Comparison of ENCODE assay signal across 24 cellular contexts in the genomic region with DNA sequence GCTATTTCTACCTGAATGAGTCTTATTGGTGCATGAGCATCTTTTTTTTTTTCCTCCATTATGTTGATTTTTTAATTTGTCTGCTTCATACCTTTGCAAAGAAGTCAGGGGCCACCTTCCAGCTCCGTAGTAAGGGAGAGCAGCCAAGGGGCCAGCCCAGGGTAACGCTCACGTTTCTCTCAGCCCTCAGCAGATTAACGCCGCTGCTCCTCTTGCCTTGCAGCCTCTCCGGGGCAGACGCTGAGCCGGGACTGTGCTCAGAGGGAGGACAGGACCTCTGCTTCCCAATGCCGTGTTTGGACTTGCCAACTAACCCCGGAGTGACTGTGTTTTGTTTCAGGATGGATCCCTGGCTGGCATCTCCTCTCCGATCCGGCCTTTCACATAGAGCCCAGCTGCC.
DNase-seq lines count a peak whose midpoint lies in the region; ATAC-seq, FAIRE-seq and TF ChIP-seq lines count a peak whose summit lies in the region.
"Had no signal": no experiment of that assay in that cellular context is flagged by ENCODE, and none has a peak within 500 bp of the region (broad histone marks: within the 10 kb centered on the region; RNA-seq: fewer than 3 reads in every experiment).

No MANE protein-coding gene starts in this region.

- H3K79me1 ChIP-seq in H1 (ENCODE audit: low read depth, low read length) (no peaks in the 10 kb centered on the region), neuronal stem cell (ENCODE audit: low read depth, low read length) (no peaks in the 10 kb centered on the region)

- H3K27ac Mint-ChIP-seq in activated naive CD4-positive, alpha-beta T cell treated with anti-CD3 and anti-CD28 coated beads, Interleukin-2, amount 50 U/mL, for 72 hours: peak overlapping the region; percentile 21 to 66

- BruUV-seq in PC-9 (replicated peaks; lab: Mats Ljungman, UMichigan): no TSS peak

- H4K8ac ChIP-seq in H1 (ENCODE audit: extremely low read depth, insufficient read depth, low read length): peak overlapping the region; percentile 23; the same call in 1 of the 2 replicates
- no peak overlapping the region for H4K8ac ChIP-seq in neuronal stem cell (ENCODE audit: low read depth, low read length)

- H2BK5ac ChIP-seq in H1 (ENCODE audit: low read depth, low read length) (no peak overlapping the region), neuronal stem cell (ENCODE audit: low read length) (no peak overlapping the region)

- no peaks in the 10 kb centered on the region; a peak in 1 of 4 replicates for H3K9me3 ChIP-seq in H1 (ENCODE audit: insufficient read depth in 2 of 2, low read depth in 1 of 2, low read length in 1 of 2)
- no peaks in the 10 kb centered on the region for H3K9me3 ChIP-seq in neuronal stem cell (replicated peaks in 1 of 2; ENCODE audit: control insufficient read depth in 2 of 2, insufficient read depth in 1 of 2, low read depth in 1 of 2, low read length in 2 of 2)
- no peaks in the 10 kb centered on the region for H3K9me3 ChIP-seq in PC-9 (ENCODE audit: insufficient read depth, low read depth)

- H3K4me2 ChIP-seq in H1 (ENCODE audit: insufficient read depth in 1 of 2, low read depth in 2 of 2, low read length in 2 of 2): no peak overlapping the region
- no peak overlapping the region for H3K4me2 ChIP-seq in neuronal stem cell (ENCODE audit: insufficient read depth, low read length, poor library complexity, severe bottlenecking)
- H3K4me2 ChIP-seq in PC-9: no peak overlapping the region
- H3K4me2 ChIP-seq: KMS-11 had no signal

- CTCF ChIA-PET in H1 (lab: Charles Lee; ENCODE audit: partially characterized antibody): interaction anchor here (1.1 to 1.3 kb wide), 3 partner anchors 11 to 61 kb away, joined by 3 to 5 read pairs (median 3); no protein-coding TSS in a partner anchor
- CTCF ChIA-PET in PC-9 (lab: Charles Lee): interaction anchor here (0.6 kb wide), 1 partner anchor 225 kb away, joined by 5 read pairs; no protein-coding TSS in a partner anchor

- H2BK20ac ChIP-seq in H1 (ENCODE audit: low read length): no peak overlapping the region

- POLR2A ChIA-PET in H1 (lab: Charles Lee; ENCODE audit: partially characterized antibody) (no interaction called here), PC-9 (lab: Charles Lee; ENCODE audit: unreplicated experiment) (no interaction called here)

- TF ChIP-seq EP300 in H1 (IDR thresholded peaks at IDR 0.05; ENCODE audit: borderline replicate concordance in 1 of 2, low read depth in 2 of 2, low read length in 2 of 2): no peak

- no peak for DNase-seq in activated naive CD4-positive, alpha-beta T cell treated with anti-CD3 and anti-CD28 coated beads, Interleukin-2, amount 50 U/mL, for 72 hours (ENCODE audit: low spot score in 2 of 2)
- DNase-seq in activated naive CD4-positive, alpha-beta T cell treated with anti-CD3 and anti-CD28 coated beads, Interleukin-2, amount 50 U/mL, for 16 hours: no peak
- DNase-seq in HPDE6-E6E7 (ENCODE audit: extremely low spot score) (peak; percentile 19), H1 (ENCODE audit: low read depth in 1 of 2, low spot score in 2 of 2) (no peak), neuronal stem cell (ENCODE audit: low spot score) (no peak), PC-9 (no peak), globus pallidus (ENCODE audit: low spot score) (no peak)
- no peak for DNase-seq in activated CD4-positive, alpha-beta T cell treated with anti-CD3 and anti-CD28 coated beads for 1 hour
- DNase-seq: AML-193, COR-L47, DMS 273 treated with DMSO at 0.1 percent for 48 hours, GDM1, GM23248, NCI-H1417, NCI-H187, NCI-H2107, NCI-H510A, NCI-H748 treated with DMSO at 0.1 percent for 48 hours, OCI-M1, SIG-M5 had no signal

- H3K4me3 ChIP-seq in H1 (ENCODE audit: extremely low read depth in 1 of 4, insufficient read depth in 2 of 4, low read depth in 3 of 4, low read length in 4 of 4): no peak overlapping the region
- H3K4me3 ChIP-seq in neuronal stem cell (ENCODE audit: low read length in 2 of 2): no peak overlapping the region
- H3K4me3 ChIP-seq in PC-9: no peak overlapping the region
- H3K4me3 ChIP-seq: GM23248 had no signal

- H4K5ac ChIP-seq in H1 (ENCODE audit: insufficient read length, low read depth, low read length): no peak overlapping the region

- H3K14ac ChIP-seq in H1 (ENCODE audit: insufficient read length): no peak overlapping the region
- H3K14ac ChIP-seq in neuronal stem cell (ENCODE audit: low read length): no peak overlapping the region

- H3K79me2 ChIP-seq in H1 (ENCODE audit: control insufficient read depth in 1 of 2, insufficient read depth in 2 of 2, low read length in 2 of 2) (no peaks in the 10 kb centered on the region), PC-9 (ENCODE audit: low read depth) (no peaks in the 10 kb centered on the region)

- H2BK15ac ChIP-seq in H1 (ENCODE audit: low read length): no peak overlapping the region
- H2BK15ac ChIP-seq in neuronal stem cell (ENCODE audit: low read length): no peak overlapping the region

- no peaks in the 10 kb centered on the region for H3K9me3 Mint-ChIP-seq in activated naive CD4-positive, alpha-beta T cell treated with anti-CD3 and anti-CD28 coated beads, Interleukin-2, amount 50 U/mL, for 72 hours

- TF ChIP-seq RAD21 in H1 (IDR thresholded peaks at IDR 0.05 in 1 of 2, conservative IDR thresholded peaks at IDR 0.05 in 1 of 2; ENCODE audit: low read depth in 2 of 2, low read length in 2 of 2): no peak

- H3K4ac ChIP-seq in H1 (replicated peaks; ENCODE audit: insufficient read length, low read depth, low read length): no peak overlapping the region
- no peak overlapping the region for H3K4ac ChIP-seq in neuronal stem cell (ENCODE audit: low read length)

- 0 out of 2 replicates have a peak overlapping the region, but pooled peaks have one; percentile 32 for H3K18ac ChIP-seq in H1 (ENCODE audit: extremely low read depth, low read length)
- H3K18ac ChIP-seq in neuronal stem cell (ENCODE audit: low read length): peak overlapping the region; percentile 24

- H2AK5ac ChIP-seq in H1 (ENCODE audit: low read depth, low read length) (no peak overlapping the region), neuronal stem cell (ENCODE audit: low read depth, low read length) (peak overlapping the region; percentile 9)

- H3K4me1 ChIP-seq in H1 (replicated peaks in 1 of 4; ENCODE audit: control insufficient read depth in 3 of 4, insufficient read depth in 4 of 4, low read length in 3 of 4): peaks cover 0 to 17% (median 7%) of the 10 kb centered on the region in 4 experiments; a peak in 5 of 7 replicates
- H3K4me1 ChIP-seq in neuronal stem cell (ENCODE audit: control insufficient read depth in 2 of 2, insufficient read depth in 1 of 2, low read depth in 1 of 2, low read length in 2 of 2): peaks cover 16 to 18% of the 10 kb centered on the region in 2 donors
- H3K4me1 ChIP-seq in PC-9 (replicated peaks; ENCODE audit: insufficient read depth): no peaks in the 10 kb centered on the region

- no peak overlapping the region for H2BK120ac ChIP-seq in H1 (replicated peaks; ENCODE audit: low read depth, low read length)
- H2BK120ac ChIP-seq in neuronal stem cell (ENCODE audit: low read depth, low read length): no peak overlapping the region

- H3K23me2 ChIP-seq in H1 (ENCODE audit: low read depth, low read length): no peaks in the 10 kb centered on the region

- no peak for ATAC-seq in activated naive CD4-positive, alpha-beta T cell treated with anti-CD3 and anti-CD28 coated beads, Interleukin-2, amount 50 U/mL, for 72 hours
- ATAC-seq: SK-N-SH treated with all-trans-retinoic acid at 6 μM for 48 hours had no signal

- H3K9ac ChIP-seq in H1 (replicated peaks in 1 of 4; ENCODE audit: extremely low read depth in 1 of 4, low read depth in 3 of 4, low read length in 3 of 4) (no peak overlapping the region), neuronal stem cell (ENCODE audit: low read depth, low read length, poor library complexity) (peak overlapping the region; percentile 56)
- H3K9ac ChIP-seq: GM23248, KMS-11 had no signal

- no peak overlapping the region for H3K56ac ChIP-seq in H1 (replicated peaks; ENCODE audit: insufficient read length, low read depth, low read length)

- 79% methylated on average over 12 of the region's 12 CpGs; no CpG with 5 or more reads in 1 of the 2 experiments for WGBS in H1 (ENCODE audit: extremely low coverage in 1 of 2, insufficient coverage in 1 of 2, insufficient read length in 1 of 2, insufficient replicate concordance in 2 of 2, low coverage in 1 of 2, low lambda C conversion rate in 2 of 2, missing lambda C conversion rate in 1 of 2), 2 experiments
- no CpG with 5 or more reads among the region's 12 CpGs for WGBS in neuronal stem cell (ENCODE audit: extremely low coverage in 2 of 2, insufficient read length in 2 of 2, insufficient replicate concordance in 1 of 2), 2 donors

- H3K36me3 ChIP-seq in H1 (ENCODE audit: control insufficient read depth in 2 of 4, insufficient read depth in 4 of 4, low read length in 3 of 4) (no peaks in the 10 kb centered on the region), neuronal stem cell (replicated peaks in 1 of 2; ENCODE audit: control insufficient read depth in 2 of 2, insufficient read depth in 2 of 2, low read length in 2 of 2) (no peaks in the 10 kb centered on the region), PC-9 (ENCODE audit: low read depth) (no peaks in the 10 kb centered on the region)

- no peaks in the 10 kb centered on the region for H3F3A ChIP-seq in PC-9 (ENCODE audit: insufficient read depth, low read depth)

- no peaks in the 10 kb centered on the region for H3K9me2 ChIP-seq in PC-9 (ENCODE audit: insufficient read depth)

- no peak for FAIRE-seq in H1 (lab: Jason Lieb, UNC)
- FAIRE-seq: GM19239 had no signal

- no peak overlapping the region for H3K23ac ChIP-seq in H1 (ENCODE audit: insufficient read length)
- H3K23ac ChIP-seq in neuronal stem cell (ENCODE audit: low read depth, low read length, poor library complexity): no peak overlapping the region

- no peak overlapping the region for H2BK12ac ChIP-seq in H1 (ENCODE audit: low read depth, low read length)
- H2BK12ac ChIP-seq in neuronal stem cell (ENCODE audit: low read length): no peak overlapping the region

- intact Hi-C loops in PC-9 (cut with micrococcal nuclease; ENCODE audit: unreplicated experiment): no loop called here

- no peaks in the 10 kb centered on the region for H4K20me1 ChIP-seq in H1 (replicated peaks in 1 of 2; ENCODE audit: control insufficient read depth in 1 of 2, insufficient read depth in 2 of 2, low read length in 2 of 2)
- no peaks in the 10 kb centered on the region for H4K20me1 ChIP-seq in PC-9 (ENCODE audit: insufficient read depth)

- H3K36me3 Mint-ChIP-seq in activated naive CD4-positive, alpha-beta T cell treated with anti-CD3 and anti-CD28 coated beads, Interleukin-2, amount 50 U/mL, for 72 hours: no peaks in the 10 kb centered on the region

- no peak for TF ChIP-seq POLR2A in H1 (IDR thresholded peaks at IDR 0.05; ENCODE audit: control extremely low read depth in 1 of 2, low read depth in 2 of 2, low read length in 2 of 2)

- TF ChIP-seq CTCF in H1 (IDR thresholded peaks at IDR 0.05; ENCODE audit: control extremely low read depth in 1 of 3, insufficient read depth in 1 of 3, low read depth in 1 of 3, low read length in 3 of 3) (no peak), PC-9 (conservative IDR thresholded peaks at IDR 0.05) (no peak)

- H2AFZ ChIP-seq in H1 (ENCODE audit: low read length): no peak overlapping the region
- no peak overlapping the region for H2AFZ ChIP-seq in neuronal stem cell (ENCODE audit: low read length)
- no peak overlapping the region for H2AFZ ChIP-seq in PC-9
- H2AFZ ChIP-seq: GM23248 had no signal

- no peak overlapping the region for H4K91ac ChIP-seq in H1 (replicated peaks; ENCODE audit: insufficient read length, low read length)
- H4K91ac ChIP-seq in neuronal stem cell (ENCODE audit: low read depth, low read length, poor library complexity): no peak overlapping the region

- H3K27ac ChIP-seq in H1 (ENCODE audit: low read depth, low read length): no peak overlapping the region
- no peak overlapping the region for H3K27ac ChIP-seq in neuronal stem cell (replicated peaks; ENCODE audit: low read length)
- no peak overlapping the region for H3K27ac ChIP-seq in PC-9
- H3K27ac ChIP-seq: 22Rv1, GM23248, KMS-11 had no signal

- H3K27me3 ChIP-seq in H1 (replicated peaks in 1 of 4; ENCODE audit: control insufficient read depth in 3 of 4, extremely low read depth in 1 of 4, insufficient read depth in 3 of 4, low read length in 3 of 4) (no peaks in the 10 kb centered on the region), neuronal stem cell (ENCODE audit: control insufficient read depth in 3 of 3, insufficient read depth in 3 of 3, low read depth in 1 of 3, low read length in 3 of 3) (no peaks in the 10 kb centered on the region), PC-9 (ENCODE audit: insufficient read depth, low read depth) (no peaks in the 10 kb centered on the region)
